In genomic region chr2:30147196-30147714, GRCh38 we compare ENCODE assay signal across 8 cellular contexts. TPM values are rescaled to one million over a fixed set of nuclear protein-coding genes. Genes with fewer than 3 reads are reported as not detected.
DNase-seq lines count a peak whose midpoint lies in the region; ATAC-seq, FAIRE-seq and TF ChIP-seq lines count a peak whose summit lies in the region.

No MANE protein-coding gene starts in this region.

- H3K36me3 ChIP-seq in adrenal gland (replicated peaks in 1 of 2): no peaks in the 10 kb centered on the region
- H3K36me3 ChIP-seq in keratinocyte (ENCODE audit: control insufficient read depth in 2 of 2, extremely low read depth in 1 of 2, insufficient read depth in 2 of 2, low read length in 2 of 2): peaks cover 2 to 4% of the 10 kb centered on the region in 2 experiments

- no peaks in the 10 kb centered on the region for H3K9me1 ChIP-seq in keratinocyte (ENCODE audit: control insufficient read depth, extremely low read depth, insufficient read depth, low read length)

- peak in 3 of 4 experiments; percentile 3 to 10 (median 6) for DNase-seq in stimulated activated CD4-positive, alpha-beta T cell treated with anti-CD3 and anti-CD28 coated beads, Interleukin-1b, Interleukin-23, amount 100 ng/mL, for 24 hours (ENCODE audit: low read depth in 4 of 4, low spot score in 1 of 4)
- no peak for DNase-seq in stimulated activated CD4-positive, alpha-beta T cell treated with anti-CD3 and anti-CD28 coated beads, Interleukin-4, amount 100 ng/mL, for 1 hour
- no peak for DNase-seq in Jurkat, Clone E6-1 (ENCODE audit: low read depth, low spot score)
- DNase-seq in adrenal gland (no peak), keratinocyte (ENCODE audit: low read depth, low spot score) (no peak), SW 1271 (lab: John Stamatoyannopoulos, UW) (no peak), SIG-M5 (lab: John Stamatoyannopoulos, UW) (no peak)
- DNase-seq in stimulated activated naive B cell treated with anti-CD40 and anti-IgM and Interleukin-4, amounts not matched to agents 10 μg/mL and 1 μg/mL and 100 μg/mL, for 72 hours: peak; percentile 9

- no peak overlapping the region for H2AFZ ChIP-seq in keratinocyte (ENCODE audit: control insufficient read depth, low read length)

- H3K4me3 Mint-ChIP-seq in stimulated activated naive B cell treated with anti-CD40 and anti-IgM and Interleukin-4, amounts not matched to agents 10 μg/mL and 1 μg/mL and 100 μg/mL, for 72 hours: peak overlapping the region; percentile 82 to 88

- TF ChIP-seq CTCF in adrenal gland (IDR thresholded peaks at IDR 0.05): no peak
- TF ChIP-seq CTCF in keratinocyte (optimal IDR thresholded peaks at IDR 0.05 in 1 of 3, IDR thresholded peaks at IDR 0.05 in 1 of 3, conservative IDR thresholded peaks at IDR 0.05 in 1 of 3; ENCODE audit: extremely low read depth in 1 of 3, insufficient read depth in 2 of 3, low read length in 3 of 3): no peak

- no peaks in the 10 kb centered on the region for H3K9me3 ChIP-seq in adrenal gland (replicated peaks in 1 of 3)
- H3K9me3 ChIP-seq in keratinocyte (ENCODE audit: control insufficient read depth, low read depth, low read length): no peaks in the 10 kb centered on the region

- peaks cover 32 to 36% of the 10 kb centered on the region in 2 donors for H3K36me3 Mint-ChIP-seq in stimulated activated naive B cell treated with anti-CD40 and anti-IgM and Interleukin-4, amounts not matched to agents 10 μg/mL and 1 μg/mL and 100 μg/mL, for 72 hours

- peak overlapping the region; percentile 56 for H3K4me3 ChIP-seq in Jurkat, Clone E6-1 (ENCODE audit: low read length)
- peak overlapping the region; percentile 27 to 82 (median 70) for H3K4me3 ChIP-seq in adrenal gland
- peak overlapping the region; percentile 72 to 94 (median 88) for H3K4me3 ChIP-seq in keratinocyte (ENCODE audit: control insufficient read depth in 2 of 3, extremely low read depth in 1 of 3, insufficient read depth in 2 of 3, low read depth in 1 of 3, low read length in 3 of 3)

- peak overlapping the region; percentile 96 for H3K27ac Mint-ChIP-seq in stimulated activated naive B cell treated with anti-CD40 and anti-IgM and Interleukin-4, amounts not matched to agents 10 μg/mL and 1 μg/mL and 100 μg/mL, for 72 hours

- H3K79me2 ChIP-seq in keratinocyte (ENCODE audit: control insufficient read depth, insufficient read depth, low read length): peaks cover 12% of the 10 kb centered on the region

- 0% methylated on average over 5 to 79 of the region's 79 CpGs; no CpG with 5 or more reads in 1 of the 4 donors for WGBS in adrenal gland, 4 donors

- peak overlapping the region; percentile 97 for H3K9ac ChIP-seq in keratinocyte (ENCODE audit: control insufficient read depth, extremely low read depth, insufficient read depth, low read length)

- intact Hi-C loops in adrenal gland (cut with DNase I): no loop called here

- dilution Hi-C loops in keratinocyte (cut with MboI; ENCODE audit: extremely low pct_ligation_motif_present, low sequenced_read_pairs): no loop called here

- H3K27ac ChIP-seq in adrenal gland (peak overlapping the region; percentile 95 to 100 (median 98)), keratinocyte (ENCODE audit: control insufficient read depth, insufficient read depth, low read length) (peak overlapping the region; percentile 93)

- no peak for TF ChIP-seq POLR2A in adrenal gland (IDR thresholded peaks at IDR 0.05)

- no peaks in the 10 kb centered on the region for H3K9me3 Mint-ChIP-seq in stimulated activated naive B cell treated with anti-CD40 and anti-IgM and Interleukin-4, amounts not matched to agents 10 μg/mL and 1 μg/mL and 100 μg/mL, for 72 hours

- peak overlapping the region; percentile 9 for H3K4me2 ChIP-seq in keratinocyte (ENCODE audit: control insufficient read depth, extremely low read depth, insufficient read depth, low read depth, low read length)

- peaks cover 14 to 44% of the 10 kb centered on the region in 2 donors for H3K4me1 ChIP-seq in adrenal gland (replicated peaks in 1 of 2)
- peaks cover 32% of the 10 kb centered on the region for H3K4me1 ChIP-seq in keratinocyte (ENCODE audit: control insufficient read depth, extremely low read depth, insufficient read depth, low read length)

- peaks cover 11% of the 10 kb centered on the region for H4K20me1 ChIP-seq in keratinocyte (ENCODE audit: control insufficient read depth, extremely low read depth, insufficient read depth, low read length)

- H3K4me1 Mint-ChIP-seq in stimulated activated naive B cell treated with anti-CD40 and anti-IgM and Interleukin-4, amounts not matched to agents 10 μg/mL and 1 μg/mL and 100 μg/mL, for 72 hours: peaks cover 29 to 50% of the 10 kb centered on the region in 2 donors

- H3K27me3 Mint-ChIP-seq in stimulated activated naive B cell treated with anti-CD40 and anti-IgM and Interleukin-4, amounts not matched to agents 10 μg/mL and 1 μg/mL and 100 μg/mL, for 72 hours: no peaks in the 10 kb centered on the region

- peak; percentile 1 to 3 for ATAC-seq in stimulated activated naive B cell treated with anti-CD40 and anti-IgM and Interleukin-4, amounts not matched to agents 10 μg/mL and 1 μg/mL and 100 μg/mL, for 72 hours (replicated peaks)

- H3K27me3 ChIP-seq in adrenal gland: no peaks in the 10 kb centered on the region
- H3K27me3 ChIP-seq in keratinocyte (ENCODE audit: control insufficient read depth, extremely low read depth, insufficient read depth, low read length): no peaks in the 10 kb centered on the region

- FAIRE-seq in keratinocyte (lab: Jason Lieb, UNC): no peak

RNA-seq across cellular contexts. Expression of gene YPEL5, which starts 0.4 kb away (rescaled TPM):
- 14.1 TPM for polyA plus RNA-seq in Jurkat, Clone E6-1 (2012; ENCODE audit: insufficient read depth, insufficient read length)
- 100 to 1,000 TPM in 4 of 8 donors, 10 to 100 TPM in 4; 79.0 to 135 (median 95.4) TPM for total RNA-seq in adrenal gland
- polyA plus RNA-seq in adrenal gland (10 to 100 TPM; 58.5 to 85.0 (median 64.4) TPM), keratinocyte (70.7 to 149 TPM (median 126 TPM) in 3 replicates)
- 64.9 TPM for polyA plus RNA-seq in keratinocyte (2011; ENCODE audit: low read depth)
- 101 and 134 TPM in 2 replicates for polyA plus RNA-seq in keratinocyte (2011; cell fraction: cytosol; rRNA removed)
- 118 and 123 TPM in 2 replicates for polyA plus RNA-seq in keratinocyte (2011; cell fraction: nucleus; rRNA removed)
- 61.5 and 163 TPM in 2 replicates for polyA plus RNA-seq in keratinocyte (2012; ENCODE audit: low replicate concordance)
- 33.9 to 127 TPM (median 83.5 TPM) in 3 replicates for polyA minus RNA-seq in keratinocyte
- 47.6 TPM for polyA minus RNA-seq in keratinocyte (2011; cell fraction: cytosol; rRNA and poly(A)+ RNA removed)
- 74.0 and 123 TPM in 2 replicates for polyA minus RNA-seq in keratinocyte (2011; cell fraction: nucleus; rRNA and poly(A)+ RNA removed)

Comparison
In these comparisons a context has a peak if more than half of its experiments do, and no peak if none do; other contexts are left out.
1. DNase-seq: peak in stimulated activated CD4-positive, alpha-beta T cell treated with anti-CD3 and anti-CD28 coated beads, Interleukin-1b, Interleukin-23, amount 100 ng/mL, for 24 hours (3 of 4) and stimulated activated naive B cell treated with anti-CD40 and anti-IgM and Interleukin-4, amounts not matched to agents 10 μg/mL and 1 μg/mL and 100 μg/mL, for 72 hours (single experiment); none in stimulated activated CD4-positive, alpha-beta T cell treated with anti-CD3 and anti-CD28 coated beads, Interleukin-4, amount 100 ng/mL, for 1 hour (single experiment), Jurkat, Clone E6-1 (single experiment), adrenal gland (0 of 7), keratinocyte (single experiment), SW 1271 (0 of 2) and SIG-M5 (single experiment).
2. Peak in every context shown above with its lines, with median percentiles within 50 percentile points of each other: H3K4me3 ChIP-seq.